19 cellular contexts compared by ENCODE assay signal in genomic region chr6:1749041-1749440, GRCh38.
"Had no signal": no experiment of that assay in that cellular context is flagged by ENCODE, and none has a peak within 500 bp of the region (broad histone marks: within the 10 kb centered on the region; RNA-seq: fewer than 3 reads in every experiment).

No MANE protein-coding gene starts in this region.

- H3K9ac ChIP-seq: neural progenitor cell had no signal

- H3K4me3 ChIP-seq: body of pancreas, neural progenitor cell, pancreas, right lobe of liver, tibial nerve, uterus had no signal

- H3K27ac ChIP-seq: body of pancreas, neural progenitor cell, pancreas, right lobe of liver, tibial nerve, uterus, VCaP had no signal

- H3K27me3 ChIP-seq: body of pancreas, neural progenitor cell, pancreas, right lobe of liver, tibial nerve, uterus had no signal

- H3K4me1 ChIP-seq: body of pancreas, pancreas, right lobe of liver, tibial nerve, uterus had no signal

- FAIRE-seq: endometrium, frontal cortex, pancreas had no signal

- DNase-seq: activated CD4-positive, CD25-positive, alpha-beta regulatory T cell treated with anti-CD3 and anti-CD28 coated beads, Interleukin-2, amount 50 U/mL, for 72 hours; activated naive CD8-positive, alpha-beta T cell treated with anti-CD3 and anti-CD28 coated beads for 36 hours; activated T-cell treated with anti-CD3 and anti-CD28 coated beads for 4 hours; amniotic stem cell; body of pancreas; hypothalamus; left ventricle myocardium superior; naive B cell; pancreas; right lobe of liver; stimulated activated CD4-positive, alpha-beta T cell treated with anti-CD3 and anti-CD28 coated beads, Interleukin-4, amount 100 ng/mL, for 4 hours; SW 1271; T-helper 2 cell; uterus had no signal

- H3K36me3 ChIP-seq: neural progenitor cell, pancreas, right lobe of liver, tibial nerve, uterus had no signal

- H3K9me3 ChIP-seq: body of pancreas, pancreas, right lobe of liver, uterus had no signal
